28 cellular contexts compared by ENCODE assay signal in the genomic region with DNA sequence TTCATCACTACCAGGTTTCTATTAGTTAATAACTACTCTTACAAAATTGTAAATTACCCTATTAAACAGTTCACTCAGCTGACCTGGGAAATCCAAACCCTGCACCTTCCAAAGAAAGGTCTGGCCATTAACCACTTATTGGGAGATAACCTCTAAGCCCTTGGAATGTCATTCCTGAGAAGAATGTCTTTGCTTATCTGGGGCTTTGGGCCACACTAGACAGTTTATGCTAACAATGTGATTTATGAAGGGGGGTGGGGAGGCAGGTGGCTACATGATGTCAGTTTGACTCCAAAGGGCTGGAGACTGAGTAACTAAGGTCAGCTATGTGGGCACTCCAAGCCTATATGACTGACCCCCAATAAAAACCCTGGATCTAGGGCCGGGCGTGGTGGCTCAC. TPM values are rescaled to one million over a fixed set of nuclear protein-coding genes. Genes with fewer than 3 reads are reported as not detected.
"Had no signal": no experiment of that assay in that cellular context is flagged by ENCODE, and none has a peak within 500 bp of the region (broad histone marks: within the 10 kb centered on the region; RNA-seq: fewer than 3 reads in every experiment).

No MANE protein-coding gene starts in this region.

- H3K9me3 ChIP-seq: lower lobe of right lung, testis had no signal

- H3K36me3 ChIP-seq: esophagus muscularis mucosa, gastroesophageal sphincter, heart left ventricle, lower lobe of right lung, upper lobe of left lung, WERI-Rb-1 had no signal

- H3K4me3 ChIP-seq: dorsolateral prefrontal cortex, esophagus muscularis mucosa, gastroesophageal sphincter, heart left ventricle, lower lobe of right lung, smooth muscle cell, testis, upper lobe of left lung had no signal

- DNase-seq: activated CD4-positive, alpha-beta T cell treated with anti-CD3 and anti-CD28 coated beads, Interleukin-2, amount 50 U/mL, for 1 hour; activated CD4-positive, CD25-positive, alpha-beta regulatory T cell treated with anti-CD3 and anti-CD28 coated beads, Interleukin-2, amount 50 U/mL, for 72 hours; activated CD8-positive, alpha-beta T cell treated with anti-CD3 and anti-CD28 coated beads, Interleukin-2, amount 10 ng/mL, durations not matched to agents 7 days and 5 days; activated gamma-delta T cell treated with Interleukin-2 at 50 U/mL for 16 hours; aorta; dorsolateral prefrontal cortex; effector memory CD8-positive, alpha-beta T cell; heart left ventricle; lower lobe of right lung; natural killer cell; stimulated activated CD4-positive, alpha-beta T cell treated with anti-CD3 and anti-CD28 coated beads, Interleukin-15, amount 100 ng/mL, for 24 hours; T-cell; testis; WERI-Rb-1 had no signal

- H3K27ac ChIP-seq: dorsolateral prefrontal cortex, esophagus muscularis mucosa, gastroesophageal sphincter, heart left ventricle, lower lobe of right lung, testis, upper lobe of left lung, WERI-Rb-1 had no signal

- ATAC-seq: activated CD8-positive, alpha-beta T cell treated with anti-CD3 and anti-CD28 coated beads, Interleukin-2, amount 10 ng/mL, durations not matched to agents 7 days and 5 days; effector memory CD8-positive, alpha-beta T cell; gastroesophageal sphincter; heart left ventricle; lower lobe of right lung; natural killer cell; sciatic nerve; stimulated activated memory B cell treated with anti-CD40 and anti-IgM and Interleukin-4, amounts not matched to agents 10 μg/mL and 1 μg/mL and 100 μg/mL, for 72 hours; T-cell had no signal

- H3K27me3 ChIP-seq: dorsolateral prefrontal cortex, esophagus muscularis mucosa, heart left ventricle, testis, upper lobe of left lung had no signal

- FAIRE-seq: colon, keratinocyte, TTC549 had no signal

- H3K4me1 ChIP-seq: esophagus muscularis mucosa, gastroesophageal sphincter, testis, upper lobe of left lung had no signal

RNA-seq across cellular contexts. Expression of gene AKR1D1, which starts 50.7 kb away (rescaled TPM):
- total RNA-seq: activated CD8-positive, alpha-beta T cell treated with anti-CD3 and anti-CD28 coated beads, Interleukin-2, amount 10 ng/mL, durations not matched to agents 7 days and 5 days; activated T-helper 1 cell treated with anti-CD3 and anti-CD28 coated beads, Interleukin-12 subunit alpha, Interleukin-12 subunit beta, Interleukin-2, Interleukin-4 antibody, amounts not matched to agents 30 ng/mL and 10 ng/mL and 1 ng/mL, durations not matched to agents 14 hours and 24 hours and 36 hours; aorta; dorsolateral prefrontal cortex; esophagus muscularis mucosa; gastroesophageal sphincter; heart left ventricle; lower lobe of right lung; mesenteric fat pad; natural killer cell; osteoblast; posterior vena cava; renal cortical epithelial cell; sciatic nerve; smooth muscle cell had no signal
- polyA plus RNA-seq: aorta, heart left ventricle, keratinocyte, smooth muscle cell had no signal
